ENCODE assay signal across 34 cellular contexts in the genomic region with DNA sequence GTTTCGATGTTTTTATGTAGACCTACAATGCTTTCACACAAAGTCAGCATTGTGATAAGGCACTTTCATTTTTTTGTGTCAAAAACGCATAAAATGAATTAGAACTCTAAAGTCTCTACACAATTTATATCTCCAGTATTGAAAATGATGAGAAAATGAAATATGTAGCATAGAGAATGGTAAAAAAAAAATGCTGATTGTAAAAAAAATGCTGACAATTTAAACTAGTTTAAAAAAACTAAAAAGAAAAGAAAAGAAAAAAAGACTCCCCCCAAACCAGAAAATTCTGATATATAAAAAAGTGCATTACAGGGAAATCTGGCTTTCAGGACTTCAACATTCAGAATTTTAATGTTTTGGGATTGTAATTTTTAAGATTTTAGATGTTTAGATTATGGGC.
DNase-seq lines count a peak whose midpoint lies in the region; ATAC-seq, FAIRE-seq and TF ChIP-seq lines count a peak whose summit lies in the region.
"Had no signal": no experiment of that assay in that cellular context is flagged by ENCODE, and none has a peak within 500 bp of the region (broad histone marks: within the 10 kb centered on the region; RNA-seq: fewer than 3 reads in every experiment).

No MANE protein-coding gene starts in this region.

- no peaks in the 10 kb centered on the region for H3K36me3 Mint-ChIP-seq in chondrocyte (ENCODE audit: low read depth)
- no peaks in the 10 kb centered on the region for H3K36me3 Mint-ChIP-seq in natural killer cell treated with Interleukin-12 subunit alpha and Interleukin-12 subunit beta and Interleukin-15 and Interleukin-18, amount 100 ng/mL, for 72 hours
- H3K36me3 Mint-ChIP-seq: CD14-positive monocyte; CD4-positive, alpha-beta memory T cell; CD4-positive, CD25-positive, alpha-beta regulatory T cell; CD8-positive, alpha-beta memory T cell; CD8-positive, alpha-beta T cell had no signal

- TF ChIP-seq CTCF in A549 (IDR thresholded peaks at IDR 0.05), result no peak
- no peak for TF ChIP-seq CTCF in K562 (IDR thresholded peaks at IDR 0.05 in 2 of 3, conservative IDR thresholded peaks at IDR 0.05 in 1 of 3; ENCODE audit: insufficient read depth in 2 of 3, low read depth in 1 of 3, low read length in 3 of 3)
- TF ChIP-seq CTCF in chondrocyte (IDR thresholded peaks at IDR 0.05), result no peak

- DNase-seq in A549 (ENCODE audit: low read depth in 1 of 2, low spot score in 1 of 2) (no peak), K562 (ENCODE audit: extremely low read depth in 1 of 4, low spot score in 3 of 4) (no peak), chondrocyte (ENCODE audit: low spot score) (no peak), NCI-H345 treated with DMSO at 0.1 percent for 48 hours (lab: John Stamatoyannopoulos, UW; ENCODE audit: unreplicated experiment) (no peak)
- no peak for DNase-seq in natural killer cell treated with Interleukin-12 subunit alpha and Interleukin-12 subunit beta and Interleukin-15 and Interleukin-18, amount 100 ng/mL, for 72 hours (ENCODE audit: low spot score)
- no peak for DNase-seq in activated T-cell treated with anti-CD3 and anti-CD28 coated beads, Interleukin-2, amount 50 U/mL, for 48 hours
- DNase-seq: 8988T; ACHN; AML-193; BE2C; C1 segment of cervical spinal cord; Caco-2; Calu3; CD4-positive, alpha-beta memory T cell; CD4-positive, alpha-beta T cell; CD4-positive, CD25-positive, alpha-beta regulatory T cell; CD8-positive, alpha-beta memory T cell; CD8-positive, alpha-beta T cell; COR-L47; DMS 273 treated with DMSO at 0.1 percent for 48 hours; DMS153; DMS53; DMS79; DMS79 treated with DMSO at 0.1 percent for 48 hours; DND-41; EL had no signal

- TF ChIP-seq POLR2A in A549 (IDR thresholded peaks at IDR 0.05; ENCODE audit: low read length) (no peak), K562 (conservative IDR thresholded peaks at IDR 0.05) (no peak)

- in situ Hi-C loops in K562 (cut with MboI), result no loop called here

- H4K20me1 ChIP-seq in K562 (replicated peaks; ENCODE audit: control insufficient read depth, insufficient read depth, low read length), result no peaks in the 10 kb centered on the region
- H4K20me1 ChIP-seq: BLaER1; BLaER1 treated with 17β-estradiol and CSF1 and Interleukin-3, amounts not matched to agents 10 nM and 100 nM had no signal

- H3K4me3 ChIP-seq in A549 (no peak overlapping the region), K562 (no peak overlapping the region)
- H3K4me3 ChIP-seq: BLaER1; BLaER1 treated with 17β-estradiol and CSF1 and Interleukin-3, amounts not matched to agents 10 nM and 100 nM had no signal

- no TSS peak for BruUV-seq in K562 (replicated peaks; lab: Mats Ljungman, UMichigan)

- POLR2A ChIA-PET in A549 (lab: Yijun Ruan, JAX), result no interaction called here
- POLR2A ChIA-PET in K562 (lab: Yijun Ruan, JAX), result no interaction called here

- H3K27me3 Mint-ChIP-seq in chondrocyte (ENCODE audit: low read depth), result no peaks in the 10 kb centered on the region
- no peaks in the 10 kb centered on the region for H3K27me3 Mint-ChIP-seq in natural killer cell treated with Interleukin-12 subunit alpha and Interleukin-12 subunit beta and Interleukin-15 and Interleukin-18, amount 100 ng/mL, for 72 hours
- H3K27me3 Mint-ChIP-seq: B cell; CD4-positive, alpha-beta memory T cell; CD4-positive, alpha-beta T cell; CD4-positive, CD25-positive, alpha-beta regulatory T cell had no signal

- H3K9me3 ChIP-seq in A549 (no peaks in the 10 kb centered on the region), K562 (replicated peaks; ENCODE audit: control insufficient read depth, insufficient read depth, low read depth, low read length) (no peaks in the 10 kb centered on the region)
- H3K9me3 ChIP-seq: BE2C; BLaER1; BLaER1 treated with 17β-estradiol and CSF1 and Interleukin-3, amounts not matched to agents 10 nM and 100 nM; Caco-2 had no signal

- H3K9ac ChIP-seq in K562 (ENCODE audit: insufficient read depth in 1 of 2, low read depth in 2 of 2, low read length in 2 of 2), result no peak overlapping the region
- H3K9ac ChIP-seq: BLaER1; BLaER1 treated with 17β-estradiol and CSF1 and Interleukin-3, amounts not matched to agents 10 nM and 100 nM had no signal

- H2AFZ ChIP-seq in K562 (ENCODE audit: low read depth, low read length), result no peak overlapping the region

- H3K9me1 ChIP-seq in K562 (ENCODE audit: control insufficient read depth, insufficient read depth, low read length), result no peaks in the 10 kb centered on the region

- intact Hi-C loops in K562 (cut with micrococcal nuclease), result no loop called here

- no peak overlapping the region for H3K4me2 ChIP-seq in A549
- H3K4me2 ChIP-seq in K562 (ENCODE audit: insufficient read depth, low read length), result no peak overlapping the region
- H3K4me2 ChIP-seq: BLaER1; BLaER1 treated with 17β-estradiol and CSF1 and Interleukin-3, amounts not matched to agents 10 nM and 100 nM had no signal

- H3K27ac ChIP-seq in A549 (no peak overlapping the region), K562 (ENCODE audit: extremely low read depth, low read depth, low read length) (no peak overlapping the region)
- H3K27ac ChIP-seq: 22Rv1; BLaER1; BLaER1 treated with 17β-estradiol and CSF1 and Interleukin-3, amounts not matched to agents 10 nM and 100 nM; C4-2B had no signal

- H3K4me1 ChIP-seq in A549 (no peaks in the 10 kb centered on the region), K562 (replicated peaks in 1 of 2; ENCODE audit: control insufficient read depth in 2 of 2, insufficient read depth in 2 of 2, low read length in 2 of 2) (no peaks in the 10 kb centered on the region)
- H3K4me1 ChIP-seq: BE2C, BLaER1, Caco-2 had no signal

- no peak for TF ChIP-seq EP300 in A549 (IDR thresholded peaks at IDR 0.05)
- no peak for TF ChIP-seq EP300 in K562 (IDR thresholded peaks at IDR 0.05; ENCODE audit: low read length)

- peaks cover 0 to 6% of the 10 kb centered on the region in 2 experiments; a peak in 3 of 5 replicates for H3K27me3 ChIP-seq in K562 (ENCODE audit: control insufficient read depth in 2 of 2, insufficient read depth in 2 of 2, low read length in 2 of 2)
- H3K27me3 ChIP-seq: BE2C; BLaER1; BLaER1 treated with 17β-estradiol and CSF1 and Interleukin-3, amounts not matched to agents 10 nM and 100 nM had no signal

- ATAC-seq in A549, result no peak
- ATAC-seq in K562, result no peak
- ATAC-seq in natural killer cell treated with Interleukin-12 subunit alpha and Interleukin-12 subunit beta and Interleukin-15 and Interleukin-18, amount 100 ng/mL, for 72 hours, result no peak
- ATAC-seq: CD8-positive, alpha-beta T cell had no signal

- peak overlapping the region; percentile 39 for H3K27ac Mint-ChIP-seq in chondrocyte (ENCODE audit: unreplicated experiment)
- H3K27ac Mint-ChIP-seq in natural killer cell treated with Interleukin-12 subunit alpha and Interleukin-12 subunit beta and Interleukin-15 and Interleukin-18, amount 100 ng/mL, for 72 hours, result no peak overlapping the region
- H3K27ac Mint-ChIP-seq: B cell; CD4-positive, alpha-beta memory T cell; CD4-positive, alpha-beta T cell; CD4-positive, CD25-positive, alpha-beta regulatory T cell; CD8-positive, alpha-beta memory T cell; CD8-positive, alpha-beta T cell had no signal

- no peak overlapping the region for H3K4me3 Mint-ChIP-seq in chondrocyte (ENCODE audit: unreplicated experiment)
- no peak overlapping the region for H3K4me3 Mint-ChIP-seq in natural killer cell treated with Interleukin-12 subunit alpha and Interleukin-12 subunit beta and Interleukin-15 and Interleukin-18, amount 100 ng/mL, for 72 hours
- H3K4me3 Mint-ChIP-seq: B cell; CD14-positive monocyte; CD4-positive, alpha-beta memory T cell; CD4-positive, alpha-beta T cell; CD4-positive, CD25-positive, alpha-beta regulatory T cell; CD8-positive, alpha-beta memory T cell; CD8-positive, alpha-beta T cell had no signal

- H3K9me3 Mint-ChIP-seq in chondrocyte (ENCODE audit: low read depth), result no peaks in the 10 kb centered on the region
- H3K9me3 Mint-ChIP-seq in natural killer cell treated with Interleukin-12 subunit alpha and Interleukin-12 subunit beta and Interleukin-15 and Interleukin-18, amount 100 ng/mL, for 72 hours, result no peaks in the 10 kb centered on the region
- H3K9me3 Mint-ChIP-seq: CD14-positive monocyte; CD4-positive, alpha-beta T cell; CD8-positive, alpha-beta T cell had no signal

- no peaks in the 10 kb centered on the region for H3K36me3 ChIP-seq in K562 (ENCODE audit: control insufficient read depth, insufficient read depth, low read length)
- H3K36me3 ChIP-seq: BE2C; BLaER1; BLaER1 treated with 17β-estradiol and CSF1 and Interleukin-3, amounts not matched to agents 10 nM and 100 nM had no signal

- FAIRE-seq in A549 (lab: Jason Lieb, UNC) (no peak), K562 (lab: Jason Lieb, UNC) (no peak)
- FAIRE-seq: A204.1, D721Med had no signal

- TF ChIP-seq RAD21 in A549 (conservative IDR thresholded peaks at IDR 0.05 in 1 of 2, IDR thresholded peaks at IDR 0.05 in 1 of 2), result no peak
- TF ChIP-seq RAD21 in K562 (CRISPR knock-in tag; conservative IDR thresholded peaks at IDR 0.05 in 1 of 2, IDR thresholded peaks at IDR 0.05 in 1 of 2), result no peak

- H3K4me1 Mint-ChIP-seq in chondrocyte (ENCODE audit: low read depth), result peaks cover 24% of the 10 kb centered on the region
- H3K4me1 Mint-ChIP-seq in natural killer cell treated with Interleukin-12 subunit alpha and Interleukin-12 subunit beta and Interleukin-15 and Interleukin-18, amount 100 ng/mL, for 72 hours (ENCODE audit: low read depth in 2 of 2), result no peaks in the 10 kb centered on the region
- H3K4me1 Mint-ChIP-seq: B cell; CD4-positive, alpha-beta memory T cell; CD4-positive, CD25-positive, alpha-beta regulatory T cell; CD8-positive, alpha-beta memory T cell had no signal

- 0% methylated on average over 2 of the region's 2 CpGs for WGBS in A549 (ENCODE audit: missing lambda C conversion rate)
- WGBS in K562 (ENCODE audit: insufficient coverage, low coverage, missing lambda C conversion rate), result 3% methylated on average over 2 of the region's 2 CpGs

- H3K79me2 ChIP-seq in K562 (ENCODE audit: control insufficient read depth, insufficient read depth, low read length), result no peaks in the 10 kb centered on the region

- CTCF ChIA-PET in A549 (lab: Yijun Ruan, JAX) (no interaction called here), K562 (lab: Yijun Ruan, JAX; ENCODE audit: low intra/inter-chr PET ratio) (no interaction called here)

TF ChIP-seq in A549, 52 proteins besides CTCF, POLR2A, EP300 and RAD21:
- TF ChIP-seq MAFK (IDR thresholded peaks at IDR 0.05; ENCODE audit: partially characterized antibody) (peak; percentile 20), CHD4 (IDR thresholded peaks at IDR 0.05; ENCODE audit: borderline replicate concordance) (no peak)

TF ChIP-seq in K562, 482 proteins besides CTCF, POLR2A, EP300 and RAD21 (continues in another document):
- TF ChIP-seq C11orf30 (IDR thresholded peaks at IDR 0.05; ENCODE audit: low read depth), result peak; percentile 79
